11 cellular contexts compared by ENCODE assay signal in genomic region chr3:47225310-47225906, GRCh38.
DNase-seq lines count a peak whose midpoint lies in the region; ATAC-seq lines count a peak whose summit lies in the region.
"Had no signal": no experiment of that assay in that cellular context is flagged by ENCODE, and none has a peak within 500 bp of the region (broad histone marks: within the 10 kb centered on the region; RNA-seq: fewer than 3 reads in every experiment).

No MANE protein-coding gene starts in this region.

- no peak overlapping the region for H3K4me3 ChIP-seq in adipocyte (ENCODE audit: low read length)
- H3K4me3 ChIP-seq in skeletal muscle cell (ENCODE audit: low read depth, low read length), result no peak overlapping the region
- H3K4me3 ChIP-seq: body of pancreas had no signal

- ATAC-seq in GM18867 (IDR thresholded peaks at IDR 0.05; ENCODE audit: unreplicated experiment) (peak; percentile 62), HG03108 (IDR thresholded peaks at IDR 0.05; ENCODE audit: unreplicated experiment) (peak; percentile 45)
- ATAC-seq: body of pancreas had no signal

- no peaks in the 10 kb centered on the region for H3K27me3 ChIP-seq in adipocyte (replicated peaks; ENCODE audit: control insufficient read depth, insufficient read depth, low read length)
- H3K27me3 ChIP-seq: body of pancreas had no signal

- no peak overlapping the region for H3K9ac ChIP-seq in adipocyte (ENCODE audit: low read length)

- peak; percentile 55 for DNase-seq in adipocyte (ENCODE audit: low read depth)
- DNase-seq in skeletal muscle cell (ENCODE audit: low read depth), result peak; percentile 28
- DNase-seq in GM19240 (ENCODE audit: insufficient read length, low spot score), result no peak
- DNase-seq in NCI-H526 (lab: John Stamatoyannopoulos, UW), result no peak
- no peak for DNase-seq in DMS79 treated with DMSO at 0.1 percent for 48 hours (lab: John Stamatoyannopoulos, UW)
- DNase-seq: activated CD4-positive, CD25-positive, alpha-beta regulatory T cell treated with anti-CD3 and anti-CD28 coated beads, Interleukin-2, amount 50 U/mL, for 72 hours; NCI-H82; occipital lobe had no signal

- no peaks in the 10 kb centered on the region for H3K9me3 ChIP-seq in adipocyte (ENCODE audit: control insufficient read depth, low read length)
- H3K9me3 ChIP-seq: body of pancreas had no signal

- peaks cover 9% of the 10 kb centered on the region for H3K4me1 ChIP-seq in adipocyte (ENCODE audit: control insufficient read depth, insufficient read depth, low read length)
- H3K4me1 ChIP-seq: body of pancreas had no signal

- H3K36me3 ChIP-seq in adipocyte (ENCODE audit: control insufficient read depth, insufficient read depth, low read length, severe bottlenecking), result no peaks in the 10 kb centered on the region

Comparison
In these comparisons a context has a peak if more than half of its experiments do, and no peak if none do; other contexts are left out.
1. DNase-seq: peak in adipocyte (single experiment) and skeletal muscle cell (single experiment); none in GM19240 (single experiment), NCI-H526 (0 of 2) and DMS79 treated with DMSO at 0.1 percent for 48 hours (single experiment).